In the genomic region with DNA sequence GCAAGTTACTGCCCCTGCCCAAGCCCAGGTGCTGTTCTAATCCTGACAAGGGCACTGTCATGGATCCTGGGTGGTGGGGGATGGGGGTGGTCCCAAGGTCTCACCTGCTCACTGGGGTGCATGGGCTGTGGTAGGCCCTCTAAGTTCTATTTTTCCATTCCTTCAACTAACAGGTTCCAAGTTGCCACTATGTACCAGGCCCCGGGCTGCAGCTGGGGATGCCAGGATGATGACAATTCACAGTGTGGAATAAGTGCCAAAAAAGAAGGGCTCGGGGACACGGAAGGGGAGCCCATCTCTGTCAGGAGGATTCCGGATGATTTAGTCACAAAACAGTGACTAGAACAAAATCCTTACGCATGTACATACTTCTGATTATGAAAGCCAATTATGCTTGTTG, we compare ENCODE assay signal across 15 cellular contexts.
DNase-seq lines count a peak whose midpoint lies in the region; ATAC-seq and TF ChIP-seq lines count a peak whose summit lies in the region.
"Had no signal": no experiment of that assay in that cellular context is flagged by ENCODE, and none has a peak within 500 bp of the region (broad histone marks: within the 10 kb centered on the region; RNA-seq: fewer than 3 reads in every experiment).

No MANE protein-coding gene starts in this region.

- POLR2A ChIA-PET in BJ (lab: Charles Lee): interaction anchor here (0.7 kb wide), 1 partner anchor 80 kb away, joined by 18 read pairs; no protein-coding TSS in a partner anchor

- TF ChIP-seq CTCF in BJ (IDR thresholded peaks at IDR 0.05; ENCODE audit: insufficient read depth, low read depth, low read length) (no peak), HFFc6 (IDR thresholded peaks at IDR 0.05) (no peak), mammary epithelial cell (conservative IDR thresholded peaks at IDR 0.05 in 1 of 2, IDR thresholded peaks at IDR 0.05 in 1 of 2; ENCODE audit: extremely low read depth in 1 of 2, insufficient read depth in 1 of 2, low read depth in 1 of 2, low read length in 2 of 2) (no peak), left lung (IDR thresholded peaks at IDR 0.05) (no peak), vagina (IDR thresholded peaks at IDR 0.05) (no peak)

- H3K36me3 ChIP-seq in BJ (ENCODE audit: control insufficient read depth, insufficient read depth, low read length) (no peaks in the 10 kb centered on the region), mammary epithelial cell (ENCODE audit: insufficient read depth, low read length) (no peaks in the 10 kb centered on the region), left lung (no peaks in the 10 kb centered on the region), vagina (no peaks in the 10 kb centered on the region)

- dilution Hi-C loops in mammary epithelial cell (cut with HindIII; ENCODE audit: low sequenced_read_pairs): no loop called here

- TF ChIP-seq POLR2A in vagina (IDR thresholded peaks at IDR 0.05): no peak

- H3K4me1 Mint-ChIP-seq in HFFc6 (ENCODE audit: low read depth): peaks cover 27% of the 10 kb centered on the region

- intact Hi-C loops in mammary epithelial cell (cut with micrococcal nuclease): loop anchor here (5.0 to 10.0 kb wide), 2 partner anchors 182 to 500 kb away; no protein-coding TSS in a partner anchor
- intact Hi-C loops in left lung (cut with DNase I): no loop called here
- intact Hi-C loops in vagina (cut with DNase I): no loop called here

- peak; percentile 46 for DNase-seq in BJ (ENCODE audit: low read depth)
- DNase-seq in HFFc6: peak; percentile 89
- DNase-seq in mammary epithelial cell: peak; percentile 87
- peak; percentile 17 to 20 for DNase-seq in left lung
- DNase-seq in caudate nucleus (lab: John Stamatoyannopoulos, UW): no peak
- DNase-seq in vagina (ENCODE audit: extremely low spot score in 2 of 2): no peak
- DNase-seq in foreskin melanocyte: no peak
- no peak for DNase-seq in NCI-H1930 (lab: John Stamatoyannopoulos, UW)
- DNase-seq: activated gamma-delta T cell; naive thymus-derived CD4-positive, alpha-beta T cell; NCI-H2029; NCI-H510A treated with DMSO at 0.1 percent for 48 hours; OCI-M1 had no signal

- peak overlapping the region; percentile 52; the same call in 1 of the 2 replicates for H3K27ac Mint-ChIP-seq in HFFc6
- H3K27ac Mint-ChIP-seq: B cell had no signal

- H3K27me3 Mint-ChIP-seq in HFFc6 (ENCODE audit: insufficient read depth): peaks cover 3% of the 10 kb centered on the region
- H3K27me3 Mint-ChIP-seq: B cell had no signal

- in situ Hi-C loops in mammary epithelial cell (cut with MboI; ENCODE audit: low sequenced_read_pairs in 2 of 2): no loop called here

- H2AFZ ChIP-seq in mammary epithelial cell (ENCODE audit: low read depth, low read length): no peak overlapping the region

- H3K27me3 ChIP-seq in BJ (ENCODE audit: control insufficient read depth, insufficient read depth, low read length): no peaks in the 10 kb centered on the region; the same call in 1 of the 2 replicates
- H3K27me3 ChIP-seq in mammary epithelial cell (ENCODE audit: insufficient read depth, low read length): no peaks in the 10 kb centered on the region
- H3K27me3 ChIP-seq in left lung: no peaks in the 10 kb centered on the region
- H3K27me3 ChIP-seq in vagina: no peaks in the 10 kb centered on the region

- H3K79me2 ChIP-seq in mammary epithelial cell (ENCODE audit: insufficient read depth, low read length): no peaks in the 10 kb centered on the region

- no peak overlapping the region for H3K4me2 ChIP-seq in mammary epithelial cell (ENCODE audit: insufficient read depth, low read depth, low read length)

- H3K4me1 ChIP-seq in mammary epithelial cell (ENCODE audit: insufficient read depth, low read length) (peaks cover 7% of the 10 kb centered on the region), left lung (peaks cover 0 to 8% of the 10 kb centered on the region in 2 donors), vagina (peaks cover 11% of the 10 kb centered on the region)

- H3K4me3 Mint-ChIP-seq in HFFc6: no peak overlapping the region
- H3K4me3 Mint-ChIP-seq: B cell had no signal

- WGBS in mammary epithelial cell (ENCODE audit: low coverage, missing lambda C conversion rate): 1% methylated on average over 5 of the region's 5 CpGs

- no peak for ATAC-seq in left lung
- ATAC-seq: naive thymus-derived CD4-positive, alpha-beta T cell had no signal

- CTCF ChIA-PET in BJ (lab: Yijun Ruan, JAX) (interaction anchor here (0.6 to 3.4 kb wide), 7 partner anchors 10 to 204 kb away, joined by 3 to 24 read pairs (median 6); no protein-coding TSS in a partner anchor), mammary epithelial cell (lab: Charles Lee; ENCODE audit: low non-redundant PET) (interaction anchor here (0.6 kb wide), 1 partner anchor 16 kb away, joined by 15 read pairs; no protein-coding TSS in a partner anchor)

- no TSS peak for BruUV-seq in mammary epithelial cell (replicated peaks; lab: Mats Ljungman, UMichigan)

- no peaks in the 10 kb centered on the region for H4K20me1 ChIP-seq in mammary epithelial cell (ENCODE audit: insufficient read depth, low read length)

- no peak overlapping the region for H3K4me3 ChIP-seq in BJ (ENCODE audit: low read depth, low read length)
- no peak overlapping the region for H3K4me3 ChIP-seq in mammary epithelial cell (replicated peaks in 1 of 3; ENCODE audit: insufficient read depth in 1 of 3, low read depth in 2 of 3, low read length in 3 of 3)
- no peak overlapping the region for H3K4me3 ChIP-seq in left lung
- no peak overlapping the region for H3K4me3 ChIP-seq in vagina
- H3K4me3 ChIP-seq: lung had no signal

- H3K27ac ChIP-seq in mammary epithelial cell (ENCODE audit: insufficient read depth, low read depth, low read length): peak overlapping the region; percentile 19
- H3K27ac ChIP-seq in left lung: no peak overlapping the region
- no peak overlapping the region for H3K27ac ChIP-seq in caudate nucleus (ENCODE audit: low read depth, low read length)
- H3K27ac ChIP-seq in vagina: no peak overlapping the region

- H3K9me3 Mint-ChIP-seq in HFFc6: no peaks in the 10 kb centered on the region; the same call in 1 of the 2 replicates

- no peak overlapping the region for H3K9ac ChIP-seq in mammary epithelial cell (ENCODE audit: insufficient read depth, low read length)

- H3K9me3 ChIP-seq in mammary epithelial cell (replicated peaks; ENCODE audit: insufficient read depth, low read length) (no peaks in the 10 kb centered on the region), left lung (no peaks in the 10 kb centered on the region), vagina (no peaks in the 10 kb centered on the region)

- no peaks in the 10 kb centered on the region; the same call in 1 of the 2 replicates for H3K36me3 Mint-ChIP-seq in HFFc6 (ENCODE audit: low read depth)

Comparison
In these comparisons a context has a peak if more than half of its experiments do, and no peak if none do; other contexts are left out.
1. DNase-seq: peak in BJ (single experiment), HFFc6 (single experiment), mammary epithelial cell (single experiment) and left lung (2 of 2); none in caudate nucleus (0 of 61), vagina (0 of 2), foreskin melanocyte (single experiment) and NCI-H1930 (0 of 2).